Comparison of ENCODE assay signal across 18 cellular contexts in the genomic region with DNA sequence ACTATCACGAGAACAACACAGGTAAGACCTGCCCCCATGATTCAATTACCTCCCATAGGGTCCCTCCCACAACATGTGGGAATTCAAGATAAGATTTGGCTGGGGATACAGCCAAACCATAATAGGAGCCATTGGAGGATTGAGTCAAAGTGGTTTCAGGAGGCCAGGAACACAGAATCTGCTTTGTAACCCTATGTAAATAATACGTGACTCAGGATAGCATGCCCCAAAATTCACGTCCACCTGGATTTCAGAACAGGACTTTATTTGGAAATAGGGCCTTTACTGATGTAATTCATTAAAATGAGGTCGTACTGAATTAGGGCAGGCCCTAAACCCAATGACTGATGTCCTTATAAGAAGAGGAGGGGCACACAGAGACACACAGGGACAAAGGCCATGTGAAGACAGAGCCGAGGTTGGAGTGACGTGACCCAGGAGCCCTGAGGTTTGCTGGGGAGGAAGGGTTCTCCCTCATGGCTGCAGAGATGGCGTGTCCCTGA. TPM values are rescaled to one million over a fixed set of nuclear protein-coding genes. Genes with fewer than 3 reads are reported as not detected.
"Had no signal": no experiment of that assay in that cellular context is flagged by ENCODE, and none has a peak within 500 bp of the region (broad histone marks: within the 10 kb centered on the region; RNA-seq: fewer than 3 reads in every experiment).

No MANE protein-coding gene starts in this region.

- H3K4me1 ChIP-seq: gastrocnemius medialis, prostate gland, uterus had no signal

- ATAC-seq: activated CD4-positive, CD25-positive, alpha-beta regulatory T cell treated with anti-CD3 and anti-CD28 coated beads, Interleukin-2, amount 50 U/mL, for 24 hours; gastrocnemius medialis; sciatic nerve had no signal

- H3K4me1 Mint-ChIP-seq: memory B cell, nephron had no signal

- H3K36me3 ChIP-seq: gastrocnemius medialis, heart left ventricle, prostate gland, thoracic aorta, uterus had no signal

- H3K4me3 Mint-ChIP-seq: activated naive CD8-positive, alpha-beta T cell treated with anti-CD3 and anti-CD28 coated beads for 36 hours; brain; memory B cell; nephron had no signal

- H3K9me3 ChIP-seq: gastrocnemius medialis, heart left ventricle, prostate gland, thoracic aorta, uterus had no signal

- H3K27me3 Mint-ChIP-seq: activated naive CD8-positive, alpha-beta T cell treated with anti-CD3 and anti-CD28 coated beads for 36 hours had no signal

- H3K36me3 Mint-ChIP-seq: activated naive CD8-positive, alpha-beta T cell treated with anti-CD3 and anti-CD28 coated beads for 36 hours; brain; memory B cell had no signal

- H3K27ac Mint-ChIP-seq: activated naive CD8-positive, alpha-beta T cell treated with anti-CD3 and anti-CD28 coated beads for 36 hours; memory B cell; nephron had no signal

- H3K27ac ChIP-seq: gastrocnemius medialis, prostate gland, thoracic aorta, uterus had no signal

- DNase-seq: activated CD4-positive, alpha-beta T cell treated with anti-CD3 and anti-CD28 coated beads, Interleukin-2, amount 50 U/mL, for 1 hour; activated CD8-positive, alpha-beta memory T cell treated with anti-CD3 and anti-CD28 coated beads for 24 hours; activated naive CD8-positive, alpha-beta T cell treated with anti-CD3 and anti-CD28 coated beads for 36 hours; amygdala; effector memory CD4-positive, alpha-beta T cell; gastrocnemius medialis; heart left ventricle; occipital lobe; stimulated activated CD4-positive, alpha-beta T cell treated with anti-CD3 and anti-CD28 coated beads, Interleukin-1b, Interleukin-23, amount 100 ng/mL, for 48 hours; T-helper 9 cell; uterus had no signal

- H3K27me3 ChIP-seq: gastrocnemius medialis, uterus had no signal

- H3K9me3 Mint-ChIP-seq: activated naive CD8-positive, alpha-beta T cell treated with anti-CD3 and anti-CD28 coated beads for 36 hours; brain; memory B cell; nephron had no signal

- H3K4me3 ChIP-seq: gastrocnemius medialis, heart left ventricle, prostate gland, thoracic aorta, uterus had no signal

RNA-seq across cellular contexts. Expression of gene DIPK1C, which starts 23.1 kb away (rescaled TPM):
- total RNA-seq: activated naive CD8-positive, alpha-beta T cell treated with anti-CD3 and anti-CD28 coated beads for 36 hours; thoracic aorta had no signal

RNA-seq across cellular contexts. Expression of gene CNDP1, which starts 54.1 kb away (rescaled TPM):
- total RNA-seq: activated naive CD8-positive, alpha-beta T cell treated with anti-CD3 and anti-CD28 coated beads for 36 hours; gastrocnemius medialis; heart left ventricle; prostate gland; thoracic aorta had no signal
